Comparison of ENCODE assay signal across 6 cellular contexts in the genomic region with DNA sequence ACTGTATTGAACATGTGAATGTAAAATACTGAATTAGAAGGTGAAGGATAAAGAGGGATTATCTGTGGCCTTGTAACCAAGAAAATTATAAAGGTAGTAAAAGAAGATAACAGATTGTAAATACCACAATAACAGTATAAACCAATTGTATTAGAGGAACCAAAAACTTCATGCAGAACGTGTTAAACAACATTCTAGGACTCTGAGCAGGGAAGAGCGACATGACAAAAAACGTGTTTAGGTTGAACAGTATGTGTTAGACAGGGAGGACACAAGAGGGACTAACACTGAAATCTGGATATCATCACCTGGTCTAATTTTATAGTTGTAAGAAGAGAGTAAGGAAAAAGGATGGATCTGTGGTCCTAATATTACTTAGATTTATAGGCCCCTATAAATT.
"Had no signal": no experiment of that assay in that cellular context is flagged by ENCODE, and none has a peak within 500 bp of the region (broad histone marks: within the 10 kb centered on the region; RNA-seq: fewer than 3 reads in every experiment).

No MANE protein-coding gene starts in this region.

- H3K27ac Mint-ChIP-seq: IgD-negative memory B cell had no signal

- H3K4me3 ChIP-seq: K562 had no signal

- H3K4me3 Mint-ChIP-seq: IgD-negative memory B cell had no signal

- H3K27me3 Mint-ChIP-seq: IgD-negative memory B cell had no signal

- FAIRE-seq: K562 had no signal

- DNase-seq: IMR-90, KBM-7, KG1 had no signal

- H3K27ac ChIP-seq: HL-60 had no signal
